20 cellular contexts compared by ENCODE assay signal in the genomic region with DNA sequence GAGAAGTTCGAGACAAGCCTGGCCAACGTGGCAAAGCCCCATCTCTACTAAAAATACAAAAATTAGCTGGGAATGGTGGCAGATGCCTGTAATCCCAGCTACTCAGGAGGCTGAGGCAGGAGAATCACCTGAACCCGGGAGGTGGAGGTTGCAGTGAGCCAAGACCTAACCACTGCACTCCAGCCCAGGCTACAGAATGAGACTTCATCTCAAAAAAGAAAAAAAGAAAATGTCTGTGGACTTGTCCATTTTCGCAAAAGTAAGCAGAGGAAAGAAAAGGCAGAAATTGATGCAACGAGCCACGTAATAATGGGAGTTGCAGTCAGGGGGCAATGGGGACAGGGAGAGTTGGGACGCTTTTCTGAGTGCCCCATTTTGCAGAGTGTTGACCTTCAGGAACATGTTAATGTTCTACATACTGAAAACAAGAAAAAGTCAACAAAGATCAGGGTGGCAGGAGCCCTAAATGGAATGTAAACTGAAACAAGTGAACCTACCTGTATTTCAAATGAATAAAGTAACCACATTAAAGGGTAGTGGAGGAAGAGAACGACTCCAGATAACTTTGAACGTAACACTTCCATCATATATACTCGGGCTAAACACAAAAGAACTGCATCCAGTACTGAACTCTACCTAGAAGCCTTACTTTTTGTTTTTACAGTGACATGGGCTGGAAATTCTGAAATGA.
A peak's percentile ranks its signal among the peaks of the same experiment; 100 is the strongest.
DNase-seq lines count a peak whose midpoint lies in the region; ATAC-seq and TF ChIP-seq lines count a peak whose summit lies in the region.
"Had no signal": no experiment of that assay in that cellular context is flagged by ENCODE, and none has a peak within 500 bp of the region (broad histone marks: within the 10 kb centered on the region; RNA-seq: fewer than 3 reads in every experiment).

No MANE protein-coding gene starts in this region.

- peak overlapping the region; percentile 85 for H2AFZ ChIP-seq in IMR-90 (replicated peaks; ENCODE audit: low read length, poor library complexity)

- peak overlapping the region; percentile 88 for H3K4ac ChIP-seq in IMR-90 (ENCODE audit: low read depth, low read length)

- dilution Hi-C loops in IMR-90 (cut with HindIII; ENCODE audit: low sequenced_read_pairs, unreplicated experiment) = no loop called here

- peak overlapping the region; percentile 40; the same call in 1 of the 2 replicates for H3K23ac ChIP-seq in IMR-90 (ENCODE audit: low read depth, low read length)

- H3K4me3 ChIP-seq in AG04450 (ENCODE audit: low read depth, low read length) (no peak overlapping the region), IMR-90 (ENCODE audit: insufficient read depth, low read depth, low read length) (no peak overlapping the region), mucosa of descending colon (no peak overlapping the region)
- H3K4me3 ChIP-seq: ascending aorta, GM12878, heart left ventricle, SJCRH30 had no signal

- H3K9me3 ChIP-seq in AG04450 (ENCODE audit: control insufficient read depth, insufficient read depth, low read length) (no peaks in the 10 kb centered on the region; the same call in 1 of the 2 replicates), IMR-90 (ENCODE audit: control insufficient read depth, insufficient read depth, low read length) (no peaks in the 10 kb centered on the region), mucosa of descending colon (no peaks in the 10 kb centered on the region)
- H3K9me3 ChIP-seq: ascending aorta, heart left ventricle, SJCRH30 had no signal

- no peak overlapping the region for H3K56ac ChIP-seq in IMR-90 (ENCODE audit: extremely low read depth, insufficient read depth, low read length)

- no peaks in the 10 kb centered on the region for H3K9me3 Mint-ChIP-seq in dendritic cell treated with granulocyte-macrophage colony-stimulating factor and Interleukin-4, amounts not matched to agents 40 ng/mL and 50 ng/mL, for 4 days
- no peaks in the 10 kb centered on the region for H3K9me3 Mint-ChIP-seq in effector memory CD8-positive, alpha-beta T cell
- H3K9me3 Mint-ChIP-seq: stimulated activated naive CD8-positive, alpha-beta T cell treated with anti-CD3 and anti-CD28 coated beads, Interleukin-15, amount 100 ng/mL, for 72 hours had no signal

- intact Hi-C loops in IMR-90 (cut with micrococcal nuclease) = loop anchor here (5.0 kb wide), 1 partner anchor 92 kb away; a partner anchor contains a TSS
- intact Hi-C loops in dendritic cell treated with granulocyte-macrophage colony-stimulating factor and Interleukin-4, amounts not matched to agents 40 ng/mL and 50 ng/mL, for 4 days (cut with micrococcal nuclease) = loop anchor here (5.0 to 10.0 kb wide), 3 partner anchors 92 to 230 kb away; a partner anchor contains a TSS
- intact Hi-C loops in mucosa of descending colon (cut with DNase I, micrococcal nuclease) = loop anchor here in 1 of 2 donors (10.0 kb wide), 1 partner anchor 110 kb away; a partner anchor contains a TSS

- TF ChIP-seq POLR2A in IMR-90 (IDR thresholded peaks at IDR 0.05; ENCODE audit: low read depth, low read length) = no peak

- H3K36me3 Mint-ChIP-seq in dendritic cell treated with granulocyte-macrophage colony-stimulating factor and Interleukin-4, amounts not matched to agents 40 ng/mL and 50 ng/mL, for 4 days (ENCODE audit: low read depth) = peaks cover 17% of the 10 kb centered on the region
- no peaks in the 10 kb centered on the region for H3K36me3 Mint-ChIP-seq in effector memory CD8-positive, alpha-beta T cell (ENCODE audit: insufficient read depth)
- H3K36me3 Mint-ChIP-seq: activated CD8-positive, alpha-beta memory T cell treated with anti-CD3 and anti-CD28 coated beads, Interleukin-2, amount 10 ng/mL, durations not matched to agents 7 days and 5 days had no signal

- peak overlapping the region; percentile 79 for H2BK15ac ChIP-seq in IMR-90 (ENCODE audit: low read depth, low read length)

- no peaks in the 10 kb centered on the region for H3K36me3 ChIP-seq in IMR-90 (ENCODE audit: control insufficient read depth, insufficient read depth, low read length)
- no peaks in the 10 kb centered on the region for H3K36me3 ChIP-seq in mucosa of descending colon (ENCODE audit: low read depth)
- H3K36me3 ChIP-seq: ascending aorta, heart left ventricle, SJCRH30 had no signal

- ATAC-seq in IMR-90 (ENCODE audit: low read depth) (no peak), mucosa of descending colon (peak; percentile 37), HG03095 (IDR thresholded peaks at IDR 0.05; ENCODE audit: unreplicated experiment) (no peak)
- no peak for ATAC-seq in effector memory CD8-positive, alpha-beta T cell (replicated peaks)
- ATAC-seq: activated CD8-positive, alpha-beta memory T cell treated with anti-CD3 and anti-CD28 coated beads, Interleukin-2, amount 10 ng/mL, durations not matched to agents 7 days and 5 days; GM12878; stimulated activated naive CD8-positive, alpha-beta T cell treated with anti-CD3 and anti-CD28 coated beads, Interleukin-15, amount 100 ng/mL, for 72 hours had no signal

- no peak for TF ChIP-seq CTCF in AG04450 (IDR thresholded peaks at IDR 0.05; ENCODE audit: low read depth, low read length)
- no peak for TF ChIP-seq CTCF in IMR-90 (conservative IDR thresholded peaks at IDR 0.05; ENCODE audit: low read depth, low read length)
- no peak for TF ChIP-seq CTCF in mucosa of descending colon (IDR thresholded peaks at IDR 0.05)

- peak overlapping the region; percentile 62; the same call in 1 of the 2 replicates for H3K14ac ChIP-seq in IMR-90 (replicated peaks; ENCODE audit: low read depth, low read length)

- H4K91ac ChIP-seq in IMR-90 (ENCODE audit: insufficient read depth, low read depth, low read length) = peak overlapping the region; percentile 85

- CTCF ChIA-PET in AG04450 (lab: Charles Lee) = no interaction called here
- CTCF ChIA-PET in IMR-90 (lab: Yijun Ruan, JAX) = interaction anchor here (0.6 kb wide), 1 partner anchor 23 kb away, joined by 4 read pairs; no protein-coding TSS in a partner anchor

- H2AK5ac ChIP-seq in IMR-90 (ENCODE audit: low read depth, low read length) = peak overlapping the region; percentile 54

- H2BK5ac ChIP-seq in IMR-90 (ENCODE audit: low read depth, low read length, poor library complexity, severe bottlenecking) = peak overlapping the region; percentile 59

- BruUV-seq in IMR-90 (replicated peaks; lab: Mats Ljungman, UMichigan) = no TSS peak

- peak overlapping the region; percentile 92 for H3K27ac Mint-ChIP-seq in dendritic cell treated with granulocyte-macrophage colony-stimulating factor and Interleukin-4, amounts not matched to agents 40 ng/mL and 50 ng/mL, for 4 days
- H3K27ac Mint-ChIP-seq in effector memory CD8-positive, alpha-beta T cell = peak overlapping the region in 1 of 2 donors; percentile 53
- H3K27ac Mint-ChIP-seq: activated CD8-positive, alpha-beta memory T cell treated with anti-CD3 and anti-CD28 coated beads, Interleukin-2, amount 10 ng/mL, durations not matched to agents 7 days and 5 days; stimulated activated naive CD8-positive, alpha-beta T cell treated with anti-CD3 and anti-CD28 coated beads, Interleukin-15, amount 100 ng/mL, for 72 hours had no signal

- H3K4me1 ChIP-seq in IMR-90 (ENCODE audit: control insufficient read depth, insufficient read depth, low read length) = peaks cover 10% of the 10 kb centered on the region
- no peaks in the 10 kb centered on the region for H3K4me1 ChIP-seq in mucosa of descending colon (ENCODE audit: low read depth)
- H3K4me1 ChIP-seq: ascending aorta, SJCRH30 had no signal

- peaks cover 16% of the 10 kb centered on the region for H3K9me1 ChIP-seq in IMR-90 (ENCODE audit: insufficient read depth, low read length)

- 88% methylated on average over 3 of the region's 10 CpGs; no CpG with 5 or more reads in 1 of the 2 experiments for WGBS in IMR-90 (ENCODE audit: extremely low coverage in 2 of 2, insufficient read length in 1 of 2), 2 experiments

- H2BK20ac ChIP-seq in IMR-90 (ENCODE audit: low read depth, low read length) = peak overlapping the region; percentile 67; the same call in 1 of the 2 replicates

- H4K8ac ChIP-seq in IMR-90 (ENCODE audit: low read depth in 2 of 2, low read length in 2 of 2) = peak overlapping the region; percentile 72 to 92

- peak overlapping the region; percentile 66; the same call in 1 of the 2 replicates for H3K18ac ChIP-seq in IMR-90 (ENCODE audit: low read depth, low read length)

- peaks cover 75% of the 10 kb centered on the region for H3K4me1 Mint-ChIP-seq in dendritic cell treated with granulocyte-macrophage colony-stimulating factor and Interleukin-4, amounts not matched to agents 40 ng/mL and 50 ng/mL, for 4 days (ENCODE audit: low read depth)
- H3K4me1 Mint-ChIP-seq in effector memory CD8-positive, alpha-beta T cell (ENCODE audit: low read depth in 2 of 2) = peaks cover 6 to 13% of the 10 kb centered on the region in 2 donors

- H4K20me1 ChIP-seq in IMR-90 (ENCODE audit: insufficient read depth, low read length) = no peaks in the 10 kb centered on the region

- no peak for TF ChIP-seq RAD21 in IMR-90 (IDR thresholded peaks at IDR 0.05; ENCODE audit: low read length)

- H3K9ac ChIP-seq in IMR-90 (ENCODE audit: low read depth, low read length) = no peak overlapping the region

- H2AK9ac ChIP-seq in IMR-90 (replicated peaks; ENCODE audit: low read depth, low read length, poor library complexity) = peak overlapping the region; percentile 31

- in situ Hi-C loops in IMR-90 (cut with MboI; ENCODE audit: low sequenced_read_pairs) = loop anchor here (5.0 kb wide), 1 partner anchor 108 kb away; a partner anchor contains a TSS

- POLR2A ChIA-PET in AG04450 (lab: Yijun Ruan, JAX) = no interaction called here
- POLR2A ChIA-PET in IMR-90 (lab: Charles Lee; ENCODE audit: unreplicated experiment) = no interaction called here

- peak overlapping the region; percentile 92 for H2BK120ac ChIP-seq in IMR-90 (ENCODE audit: low read depth, low read length)

- no peak overlapping the region for H3K4me2 ChIP-seq in IMR-90 (ENCODE audit: low read depth, low read length)

- H3K27me3 ChIP-seq in AG04450 (ENCODE audit: control insufficient read depth, insufficient read depth, low read length) = no peaks in the 10 kb centered on the region
- peaks cover 2% of the 10 kb centered on the region; the same call in 1 of the 2 replicates for H3K27me3 ChIP-seq in IMR-90 (ENCODE audit: control insufficient read depth, insufficient read depth, low read length)
- H3K27me3 ChIP-seq: ascending aorta, heart left ventricle had no signal

- H4K5ac ChIP-seq in IMR-90 (ENCODE audit: low read depth, low read length) = peak overlapping the region; percentile 64

- peak overlapping the region; percentile 75 for H3K4me3 Mint-ChIP-seq in dendritic cell treated with granulocyte-macrophage colony-stimulating factor and Interleukin-4, amounts not matched to agents 40 ng/mL and 50 ng/mL, for 4 days
- H3K4me3 Mint-ChIP-seq in effector memory CD8-positive, alpha-beta T cell = no peak overlapping the region
- H3K4me3 Mint-ChIP-seq: activated CD8-positive, alpha-beta memory T cell treated with anti-CD3 and anti-CD28 coated beads, Interleukin-2, amount 10 ng/mL, durations not matched to agents 7 days and 5 days had no signal

- H3K27ac ChIP-seq in AG04450 (ENCODE audit: low read depth, low read length) (peak overlapping the region; percentile 62), IMR-90 (ENCODE audit: insufficient read depth, low read length) (peak overlapping the region; percentile 48; the same call in 1 of the 2 replicates)
- H3K27ac ChIP-seq: ascending aorta, SJCRH30 had no signal

- no peaks in the 10 kb centered on the region for H3K79me1 ChIP-seq in IMR-90 (ENCODE audit: low read depth in 1 of 2, low read length in 2 of 2)

- H3K27me3 Mint-ChIP-seq in dendritic cell treated with granulocyte-macrophage colony-stimulating factor and Interleukin-4, amounts not matched to agents 40 ng/mL and 50 ng/mL, for 4 days = no peaks in the 10 kb centered on the region
- H3K27me3 Mint-ChIP-seq in effector memory CD8-positive, alpha-beta T cell = peaks cover 11 to 26% of the 10 kb centered on the region in 2 donors

- no peak for DNase-seq in AG04450 (ENCODE audit: low read depth, low spot score)
- DNase-seq in IMR-90 = no peak
- DNase-seq in mucosa of descending colon = no peak
- no peak for DNase-seq in activated CD8-positive, alpha-beta memory T cell treated with anti-CD3 and anti-CD28 coated beads for 24 hours
- no peak for DNase-seq in effector memory CD8-positive, alpha-beta T cell
- no peak for DNase-seq in NCI-H82 treated with DMSO at 0.1 percent for 48 hours (lab: John Stamatoyannopoulos, UW; ENCODE audit: unreplicated experiment)
- DNase-seq: activated CD4-positive, alpha-beta T cell treated with anti-CD3 and anti-CD28 coated beads for 1 hour; activated CD8-positive, alpha-beta memory T cell treated with anti-CD3 and anti-CD28 coated beads, Interleukin-2, amount 10 ng/mL, durations not matched to agents 7 days and 5 days; activated naive CD4-positive, alpha-beta T cell; cortex of kidney; heart left ventricle; kidney; SJCRH30; stimulated activated CD4-positive, alpha-beta T cell treated with anti-CD3 and anti-CD28 coated beads, Interleukin-15, amount 100 ng/mL, for 24 hours; stimulated activated naive CD8-positive, alpha-beta T cell treated with anti-CD3 and anti-CD28 coated beads, Interleukin-15, amount 100 ng/mL, for 72 hours; T-helper 9 cell had no signal
